Comparison of ENCODE assay signal across 24 cellular contexts in genomic region chr1:46011121-46011695, GRCh38.
DNase-seq lines count a peak whose midpoint lies in the region; ATAC-seq, FAIRE-seq and TF ChIP-seq lines count a peak whose summit lies in the region.
"Had no signal": no experiment of that assay in that cellular context is flagged by ENCODE, and none has a peak within 500 bp of the region (broad histone marks: within the 10 kb centered on the region; RNA-seq: fewer than 3 reads in every experiment).

No MANE protein-coding gene starts in this region.

- no peak for DNase-seq in cardiac muscle cell (ENCODE audit: low read depth in 1 of 2, low spot score in 1 of 2)
- DNase-seq in left ventricle myocardium inferior, result no peak
- DNase-seq in endodermal cell, result peak; percentile 9
- DNase-seq in lung (ENCODE audit: low spot score), result peak; percentile 15
- DNase-seq in vagina (ENCODE audit: extremely low spot score in 2 of 2), result peak; percentile 64 to 69
- DNase-seq in GM12892 (ENCODE audit: insufficient read length), result no peak
- DNase-seq in activated gamma-delta T cell treated with Interleukin-2 at 50 U/mL for 16 hours, result no peak
- DNase-seq in cortex of kidney (lab: John Stamatoyannopoulos, UW), result no peak
- DNase-seq: ACHN; BE2C; C1 segment of cervical spinal cord; CD4-positive, CD25-positive, alpha-beta regulatory T cell; CD8-positive, alpha-beta memory T cell; COR-L47; DMS 273 treated with DMSO at 0.1 percent for 48 hours; DMS79; GDM1; HFFc6; IMR-90 had no signal

- peak overlapping the region; percentile 34 for H3K27ac ChIP-seq in cardiac muscle cell
- no peak overlapping the region for H3K27ac ChIP-seq in left ventricle myocardium inferior (replicated peaks)
- H3K27ac ChIP-seq in endodermal cell (ENCODE audit: low read depth, low read length), result no peak overlapping the region
- no peak overlapping the region for H3K27ac ChIP-seq in lung (ENCODE audit: low read depth in 1 of 2, low read length in 1 of 2)
- no peak overlapping the region for H3K27ac ChIP-seq in vagina

- H3K9ac ChIP-seq in endodermal cell (ENCODE audit: extremely low read depth, low read length, poor library complexity, severe bottlenecking), result no peak overlapping the region

- H3K4me1 Mint-ChIP-seq in endodermal cell, result peaks cover 16% of the 10 kb centered on the region
- H3K4me1 Mint-ChIP-seq: CD4-positive, CD25-positive, alpha-beta regulatory T cell; CD8-positive, alpha-beta memory T cell; GM23338 had no signal

- no peak overlapping the region for H3K4me3 ChIP-seq in cardiac muscle cell
- no peak overlapping the region for H3K4me3 ChIP-seq in left ventricle myocardium inferior
- H3K4me3 ChIP-seq in endodermal cell (ENCODE audit: low read length), result no peak overlapping the region
- H3K4me3 ChIP-seq in lung, result no peak overlapping the region
- H3K4me3 ChIP-seq in vagina, result no peak overlapping the region
- H3K4me3 ChIP-seq: GM23338 had no signal

- TF ChIP-seq CTCF in cardiac muscle cell (IDR thresholded peaks at IDR 0.05; ENCODE audit: low read depth, low read length), result no peak
- TF ChIP-seq CTCF in left ventricle myocardium inferior (IDR thresholded peaks at IDR 0.05; ENCODE audit: borderline replicate concordance), result no peak
- no peak for TF ChIP-seq CTCF in endodermal cell (conservative IDR thresholded peaks at IDR 0.05)
- TF ChIP-seq CTCF in lung (IDR thresholded peaks at IDR 0.05; ENCODE audit: control extremely low read depth, extremely low read depth), result no peak
- no peak for TF ChIP-seq CTCF in vagina (IDR thresholded peaks at IDR 0.05)

- H3K4me1 ChIP-seq in cardiac muscle cell (ENCODE audit: low read depth) (peaks cover 12% of the 10 kb centered on the region), left ventricle myocardium inferior (peaks cover 43% of the 10 kb centered on the region), endodermal cell (ENCODE audit: control insufficient read depth, insufficient read depth, low read length) (peaks cover 3% of the 10 kb centered on the region), lung (ENCODE audit: control insufficient read depth in 2 of 2, insufficient read depth in 2 of 2, low read length in 2 of 2) (no peaks in the 10 kb centered on the region), vagina (no peaks in the 10 kb centered on the region)
- H3K4me1 ChIP-seq: BE2C had no signal

- intact Hi-C loops in left ventricle myocardium inferior (cut with micrococcal nuclease), result no loop called here
- intact Hi-C loops in vagina (cut with DNase I), result no loop called here

- no peak for FAIRE-seq in GM12892 (lab: Jason Lieb, UNC)
- FAIRE-seq: A204.1, H54, HTR-8/SVneo had no signal

- H3K36me3 Mint-ChIP-seq in endodermal cell (ENCODE audit: low read depth), result peaks cover 70% of the 10 kb centered on the region

- H3K27me3 ChIP-seq in cardiac muscle cell, result no peaks in the 10 kb centered on the region
- H3K27me3 ChIP-seq in left ventricle myocardium inferior (ENCODE audit: low read depth), result no peaks in the 10 kb centered on the region
- no peaks in the 10 kb centered on the region for H3K27me3 ChIP-seq in endodermal cell (ENCODE audit: control insufficient read depth, insufficient read depth, low read length, poor library complexity, severe bottlenecking)
- H3K27me3 ChIP-seq in lung (ENCODE audit: control insufficient read depth, insufficient read depth), result no peaks in the 10 kb centered on the region
- H3K27me3 ChIP-seq in vagina, result no peaks in the 10 kb centered on the region
- H3K27me3 ChIP-seq: BE2C had no signal

- H3K27ac Mint-ChIP-seq in endodermal cell, result no peak overlapping the region
- H3K27ac Mint-ChIP-seq: GM23338, HFFc6 had no signal

- 86 to 96% methylated on average over 3 to 7 of the region's 7 CpGs for WGBS in endodermal cell (ENCODE audit: insufficient coverage in 1 of 2, insufficient read length in 1 of 2), 2 experiments
- 84 to 92% methylated on average over 7 of the region's 7 CpGs for WGBS in lung, 2 donors

- H3K9me3 ChIP-seq in cardiac muscle cell (ENCODE audit: low read depth), result no peaks in the 10 kb centered on the region
- H3K9me3 ChIP-seq in left ventricle myocardium inferior (replicated peaks), result no peaks in the 10 kb centered on the region
- H3K9me3 ChIP-seq in endodermal cell (ENCODE audit: control insufficient read depth, low read length), result peaks cover 5% of the 10 kb centered on the region
- no peaks in the 10 kb centered on the region for H3K9me3 ChIP-seq in lung (ENCODE audit: control insufficient read depth in 2 of 2, insufficient read depth in 1 of 2, low read length in 1 of 2)
- no peaks in the 10 kb centered on the region for H3K9me3 ChIP-seq in vagina
- H3K9me3 ChIP-seq: BE2C had no signal

- TF ChIP-seq POLR2A in vagina (IDR thresholded peaks at IDR 0.05) (no peak), GM12892 (IDR thresholded peaks at IDR 0.05; ENCODE audit: low read depth, low read length) (no peak)

- no peaks in the 10 kb centered on the region for H3K27me3 Mint-ChIP-seq in endodermal cell (ENCODE audit: insufficient read depth)
- H3K27me3 Mint-ChIP-seq: CD8-positive, alpha-beta memory T cell had no signal

- H3K36me3 ChIP-seq in cardiac muscle cell, result peaks cover 18% of the 10 kb centered on the region
- peaks cover 76% of the 10 kb centered on the region for H3K36me3 ChIP-seq in left ventricle myocardium inferior
- peaks cover 56% of the 10 kb centered on the region for H3K36me3 ChIP-seq in endodermal cell (ENCODE audit: control insufficient read depth, insufficient read depth, low read length)
- peaks cover 25 to 54% of the 10 kb centered on the region in 2 donors for H3K36me3 ChIP-seq in lung (ENCODE audit: control insufficient read depth in 2 of 2, insufficient read depth in 2 of 2, low read length in 2 of 2)
- H3K36me3 ChIP-seq in vagina, result peaks cover 0 to 33% of the 10 kb centered on the region in 2 donors
- H3K36me3 ChIP-seq: BE2C had no signal

- no peak for ATAC-seq in lung (ENCODE audit: insufficient read depth, low FRiP score)
- ATAC-seq: GM23338, HCT116 had no signal

- peaks cover 2% of the 10 kb centered on the region for H3K9me3 Mint-ChIP-seq in endodermal cell
- H3K9me3 Mint-ChIP-seq: CD8-positive, alpha-beta memory T cell; HFFc6 had no signal

- no peak overlapping the region for H3K4me3 Mint-ChIP-seq in endodermal cell
- H3K4me3 Mint-ChIP-seq: CD4-positive, CD25-positive, alpha-beta regulatory T cell; CD8-positive, alpha-beta memory T cell; GM23338; HFFc6 had no signal

Comparison
In these comparisons a context has a peak if more than half of its experiments do, and no peak if none do; other contexts are left out.
1. DNase-seq: peak in endodermal cell (single experiment), lung (single experiment) and vagina (2 of 2); none in cardiac muscle cell (0 of 2), left ventricle myocardium inferior (single experiment), GM12892 (single experiment), activated gamma-delta T cell treated with Interleukin-2 at 50 U/mL for 16 hours (single experiment) and cortex of kidney (single experiment).